Comparison of ENCODE assay signal across 24 cellular contexts in genomic region chr15:61853195-61853594, GRCh38.
"Had no signal": no experiment of that assay in that cellular context is flagged by ENCODE, and none has a peak within 500 bp of the region (broad histone marks: within the 10 kb centered on the region; RNA-seq: fewer than 3 reads in every experiment).

No MANE protein-coding gene starts in this region.

- H3K4me3 ChIP-seq: PC-9, SJSA1, SK-N-MC had no signal

- H3K36me3 ChIP-seq: SJSA1 had no signal

- H3K4me1 ChIP-seq: SJSA1 had no signal

- FAIRE-seq: HTR-8/SVneo, RCC 7860 had no signal

- DNase-seq: Kasumi-1, MM.1S, NCI-H1105, NCI-H1417 treated with DMSO at 0.1 percent for 48 hours, NCI-H146, NCI-H1694 treated with DMSO at 0.1 percent for 48 hours, NCI-H1930, NCI-H2081, NCI-H2107, NCI-H2227 treated with DMSO at 0.1 percent for 48 hours, NCI-H524, NCI-H69, NCI-H774, OCI-M1, PC-9, Right ventricle myocardium superior, RPMI8226, SIG-M5 had no signal

- H3K4me2 ChIP-seq: KMS-11, PC-9 had no signal

- H3K27me3 ChIP-seq: SJSA1 had no signal

- H3K9me3 ChIP-seq: SJSA1 had no signal

- H3K27ac ChIP-seq: HL-60, KMS-11, PC-9, SJSA1, SK-N-MC had no signal
